6 cellular contexts compared by ENCODE assay signal in genomic region chr22:20117656-20118571, GRCh38. TPM values are rescaled to one million over a fixed set of nuclear protein-coding genes. Genes with fewer than 3 reads are reported as not detected.
DNase-seq lines count a peak whose midpoint lies in the region; ATAC-seq, FAIRE-seq and TF ChIP-seq lines count a peak whose summit lies in the region.

No MANE protein-coding gene starts in this region.

- peak overlapping the region; percentile 94 for H3K18ac ChIP-seq in neuronal stem cell (ENCODE audit: low read length)

- H3K9me3 ChIP-seq in PC-3 (ENCODE audit: low read length) (no peaks in the 10 kb centered on the region), neuronal stem cell (replicated peaks in 1 of 2; ENCODE audit: control insufficient read depth in 2 of 2, insufficient read depth in 1 of 2, low read depth in 1 of 2, low read length in 2 of 2) (no peaks in the 10 kb centered on the region)

- POLR2A ChIA-PET in PC-3 (lab: Charles Lee; ENCODE audit: unreplicated experiment): no interaction called here

- no peaks in the 10 kb centered on the region for H3K9me2 ChIP-seq in PC-3 (replicated peaks; ENCODE audit: low read length)

- peak overlapping the region; percentile 99 for H2AK5ac ChIP-seq in neuronal stem cell (ENCODE audit: low read depth, low read length)

- no peaks in the 10 kb centered on the region for H4K20me1 ChIP-seq in PC-3 (ENCODE audit: low read length)

- H3K4me2 ChIP-seq in PC-3 (ENCODE audit: low read length) (peak overlapping the region; percentile 92), neuronal stem cell (ENCODE audit: insufficient read depth, low read length, poor library complexity, severe bottlenecking) (peak overlapping the region; percentile 73)

- peak overlapping the region; percentile 53 for H3K27ac ChIP-seq in PC-3 (ENCODE audit: low read length)
- H3K27ac ChIP-seq in neuronal stem cell (replicated peaks; ENCODE audit: low read length): no peak overlapping the region

- no peak overlapping the region for H4K91ac ChIP-seq in neuronal stem cell (ENCODE audit: low read depth, low read length, poor library complexity)

- intact Hi-C loops in PC-3 (cut with micrococcal nuclease): loop anchor here (2.0 kb wide), 1 partner anchor 37 kb away; the partner anchor contains the start of gene DGCR8

- TF ChIP-seq CTCF in PC-3 (conservative IDR thresholded peaks at IDR 0.05; ENCODE audit: low read depth, low read length) (no peak), bronchial epithelial cell (IDR thresholded peaks at IDR 0.05; ENCODE audit: insufficient read depth, low read length, severe bottlenecking) (no peak)

- H2AFZ ChIP-seq in PC-3 (ENCODE audit: low read length): peak overlapping the region; percentile 24; the same call in 1 of the 2 replicates
- peak overlapping the region; percentile 61 for H2AFZ ChIP-seq in neuronal stem cell (ENCODE audit: low read length)

- no peak overlapping the region for H2BK15ac ChIP-seq in neuronal stem cell (ENCODE audit: low read length)

- no peak for FAIRE-seq in bronchial epithelial cell (lab: Jason Lieb, UNC)

- H3K79me1 ChIP-seq in neuronal stem cell (ENCODE audit: low read depth, low read length): peaks cover 43% of the 10 kb centered on the region

- H3K36me3 ChIP-seq in PC-3 (ENCODE audit: low read depth, low read length) (peaks cover 22% of the 10 kb centered on the region), bronchial epithelial cell (ENCODE audit: control insufficient read depth, insufficient read depth, low read length) (peaks cover 35% of the 10 kb centered on the region), neuronal stem cell (replicated peaks in 1 of 2; ENCODE audit: control insufficient read depth in 2 of 2, insufficient read depth in 2 of 2, low read length in 2 of 2) (peaks cover 52 to 77% of the 10 kb centered on the region in 2 donors)

- no peaks in the 10 kb centered on the region for H3F3A ChIP-seq in PC-3 (ENCODE audit: low read length, unreplicated experiment)

- peak overlapping the region; percentile 72 for H3K14ac ChIP-seq in neuronal stem cell (ENCODE audit: low read length)

- CTCF ChIA-PET in PC-3 (lab: Charles Lee): interaction anchor here (0.7 kb wide), 1 partner anchor 12 kb away, joined by 3 read pairs; no protein-coding TSS in a partner anchor

- H4K8ac ChIP-seq in neuronal stem cell (ENCODE audit: low read depth, low read length): peak overlapping the region; percentile 43

- H3K23ac ChIP-seq in neuronal stem cell (ENCODE audit: low read depth, low read length, poor library complexity): peak overlapping the region; percentile 100

- H3K79me2 ChIP-seq in PC-3 (ENCODE audit: low read length): peaks cover 78% of the 10 kb centered on the region

- whole genome bisulfite sequencing in neuronal stem cell (ENCODE audit: extremely low coverage in 2 of 2, insufficient read length in 2 of 2, insufficient replicate concordance in 1 of 2), 2 donors: no CpG with 5 or more reads among the region's 65 CpGs

- peak overlapping the region; percentile 100 for H3K9ac ChIP-seq in PC-3 (ENCODE audit: low read length)
- H3K9ac ChIP-seq in neuronal stem cell (ENCODE audit: low read depth, low read length, poor library complexity): peak overlapping the region; percentile 97

- H2BK120ac ChIP-seq in neuronal stem cell (ENCODE audit: low read depth, low read length): no peak overlapping the region

- H3K4me1 ChIP-seq in PC-3 (ENCODE audit: insufficient read depth, low read length) (peaks cover 24% of the 10 kb centered on the region), neuronal stem cell (ENCODE audit: control insufficient read depth in 2 of 2, insufficient read depth in 1 of 2, low read depth in 1 of 2, low read length in 2 of 2) (peaks cover 12 to 14% of the 10 kb centered on the region in 2 donors)

- no peak overlapping the region for H2BK5ac ChIP-seq in neuronal stem cell (ENCODE audit: low read length)

- H3K4me3 ChIP-seq in PC-3 (ENCODE audit: low read length) (peak overlapping the region; percentile 95), bronchial epithelial cell (ENCODE audit: low read depth, low read length) (peak overlapping the region; percentile 97), neuronal stem cell (ENCODE audit: low read length in 2 of 2) (peak overlapping the region; percentile 90 to 91)

- H3K27me3 ChIP-seq in PC-3 (ENCODE audit: low read length) (no peaks in the 10 kb centered on the region), bronchial epithelial cell (ENCODE audit: control insufficient read depth, insufficient read depth, low read length) (no peaks in the 10 kb centered on the region), neuronal stem cell (ENCODE audit: control insufficient read depth in 3 of 3, insufficient read depth in 3 of 3, low read depth in 1 of 3, low read length in 3 of 3) (no peaks in the 10 kb centered on the region)

- TSS peak; percentile 40 for BruUV-seq in PC-3 (replicated peaks; lab: Mats Ljungman, UMichigan)

- peak; percentile 7 for ATAC-seq in PC-3

- H2BK12ac ChIP-seq in neuronal stem cell (ENCODE audit: low read length): no peak overlapping the region

- peak overlapping the region; percentile 90 for H3K4ac ChIP-seq in neuronal stem cell (ENCODE audit: low read length)

- DNase-seq in DMS 273 (lab: John Stamatoyannopoulos, UW; ENCODE audit: unreplicated experiment) (peak; percentile 44), DMS 273 treated with DMSO at 0.1 percent for 48 hours (lab: John Stamatoyannopoulos, UW) (no peak), PC-3 (no peak), bronchial epithelial cell (ENCODE audit: low read depth) (peak; percentile 11), neuronal stem cell (ENCODE audit: low spot score) (no peak), SW 1271 (lab: John Stamatoyannopoulos, UW) (no peak)

RNA-seq across cellular contexts. Expression of gene TRMT2A, which starts 0.9 kb away (rescaled TPM):
- 58.9 and 62.1 TPM in 2 replicates for total RNA-seq in PC-3 (2014; rRNA removed)
- 37.9 and 40.7 TPM in 2 replicates for total RNA-seq in bronchial epithelial cell
- 21.2 TPM for polyA plus RNA-seq in neuronal stem cell (2013, experiment 1 of 2)
- polyA plus RNA-seq in neuronal stem cell (2013, experiment 2 of 2): 21.9 TPM

RNA-seq across cellular contexts. Expression of gene RANBP1, which starts 2.0 kb away (rescaled TPM):
- total RNA-seq in PC-3 (2014; rRNA removed) (356 and 411 TPM in 2 replicates), bronchial epithelial cell (147 and 263 TPM in 2 replicates)
- 496 TPM for polyA plus RNA-seq in neuronal stem cell (2013, experiment 1 of 2)
- polyA plus RNA-seq in neuronal stem cell (2013, experiment 2 of 2): 494 TPM

RNA-seq across cellular contexts. Expression of gene ZDHHC8, which starts 13.7 kb away (rescaled TPM):
- 24.6 and 26.8 TPM in 2 replicates for total RNA-seq in PC-3 (2014; rRNA removed)
- total RNA-seq in bronchial epithelial cell: 4.1 and 6.6 TPM in 2 replicates
- 44.3 TPM for polyA plus RNA-seq in neuronal stem cell (2013, experiment 1 of 2)
- polyA plus RNA-seq in neuronal stem cell (2013, experiment 2 of 2): 42.8 TPM

RNA-seq across cellular contexts. Expression of gene CCDC188, which starts 32.9 kb away (rescaled TPM):
- total RNA-seq in PC-3 (2014; rRNA removed) (not detected in 2 replicates), bronchial epithelial cell (not detected in 2 replicates)
- not detected for polyA plus RNA-seq in neuronal stem cell (2013, experiment 1 of 2)
- polyA plus RNA-seq in neuronal stem cell (2013, experiment 2 of 2): not detected

RNA-seq across cellular contexts. Expression of gene DGCR8, which starts 37.9 kb away (rescaled TPM):
- total RNA-seq in PC-3 (2014; rRNA removed) (41.7 and 43.6 TPM in 2 replicates), bronchial epithelial cell (30.5 and 39.8 TPM in 2 replicates)
- polyA plus RNA-seq in neuronal stem cell (2013, experiment 1 of 2): 16.3 TPM
- 16.3 TPM for polyA plus RNA-seq in neuronal stem cell (2013, experiment 2 of 2)

Comparison
In these comparisons a context has a peak if more than half of its experiments do, and no peak if none do; other contexts are left out.
1. DNase-seq: peak in DMS 273 (single experiment) and bronchial epithelial cell (single experiment); none in DMS 273 treated with DMSO at 0.1 percent for 48 hours (single experiment), PC-3 (single experiment), neuronal stem cell (single experiment) and SW 1271 (0 of 2).
2. Peak in every context shown above with its lines, with median percentiles within 50 percentile points of each other: H3K4me3 ChIP-seq.